ENCODE assay signal across 28 cellular contexts in genomic region chr6:163306000-163306399, GRCh38.
"Had no signal": no experiment of that assay in that cellular context is flagged by ENCODE, and none has a peak within 500 bp of the region (broad histone marks: within the 10 kb centered on the region; RNA-seq: fewer than 3 reads in every experiment).

No MANE protein-coding gene starts in this region.

- H3K27me3 ChIP-seq: stomach, suprapubic skin, testis, thyroid gland, tibial artery, tibial nerve, transverse colon, upper lobe of left lung, upper lobe of right lung, uterus, vagina had no signal

- H3K9me3 Mint-ChIP-seq: stimulated activated effector memory CD8-positive, alpha-beta T cell treated with anti-CD3 and anti-CD28 coated beads, Interleukin-12 subunit alpha, Interleukin-12 subunit beta, amount 100 ng/mL, for 72 hours; stimulated activated memory B cell treated with anti-CD40 and anti-IgM and Interleukin-4, amounts not matched to agents 10 μg/mL and 1 μg/mL and 100 μg/mL, for 72 hours; stimulated activated naive B cell treated with anti-CD40 and anti-IgM and Interleukin-4, amounts not matched to agents 10 μg/mL and 1 μg/mL and 100 μg/mL, for 72 hours; stimulated activated naive CD8-positive, alpha-beta T cell treated with anti-CD3 and anti-CD28 coated beads, Interleukin-15, amount 100 ng/mL, for 72 hours; stimulated activated naive CD8-positive, alpha-beta T cell treated with anti-CD3 and anti-CD28 coated beads, Interleukin-15, Interleukin-2, amounts not matched to agents 100 ng/mL and 50 ng/mL, for 24 hours; type B pancreatic cell had no signal

- DNase-seq: stimulated activated CD4-positive, alpha-beta T cell treated with anti-CD3 and anti-CD28 coated beads, Interleukin-2, amount 100 ng/mL, for 48 hours; stimulated activated CD4-positive, alpha-beta T cell treated with anti-CD3 and anti-CD28 coated beads, Interleukin-4, amount 100 ng/mL, for 1 hour; stimulated activated CD4-positive, alpha-beta T cell treated with anti-CD3 and anti-CD28 coated beads, Interleukin-4, amount 100 ng/mL, for 24 hours; stimulated activated CD4-positive, alpha-beta T cell treated with anti-CD3 and anti-CD28 coated beads, Interleukin-4, amount 100 ng/mL, for 4 hours; stimulated activated CD8-positive, alpha-beta memory T cell treated with anti-CD3 and anti-CD28 coated beads, Interleukin-4, amount 100 ng/mL, for 48 hours; stimulated activated naive B cell treated with anti-CD40 and anti-IgM and Interleukin-4, amounts not matched to agents 10 μg/mL and 1 μg/mL and 100 μg/mL, for 72 hours; stimulated activated naive CD4-positive, alpha-beta T cell; stimulated activated naive CD4-positive, alpha-beta T cell treated with Interleukin-2 at 50 U/mL for 16 hours; stimulated activated naive CD8-positive, alpha-beta T cell treated with anti-CD3 and anti-CD28 coated beads, Interleukin-15, amount 100 ng/mL, for 72 hours; stimulated activated naive CD8-positive, alpha-beta T cell treated with anti-CD3 and anti-CD28 coated beads, Interleukin-15, Interleukin-2, amounts not matched to agents 100 U/mL and 50 U/mL, for 24 hours; stomach; substantia nigra; testis; thyroid gland; tibial artery; transverse colon; trophoblast cell; upper lobe of left lung; upper lobe of right lung; uterus had no signal

- ATAC-seq: stimulated activated effector memory CD8-positive, alpha-beta T cell treated with anti-CD3 and anti-CD28 coated beads, Interleukin-12 subunit alpha, Interleukin-12 subunit beta, amount 100 ng/mL, for 72 hours; stimulated activated memory B cell treated with anti-CD40 and anti-IgM and Interleukin-4, amounts not matched to agents 10 μg/mL and 1 μg/mL and 100 μg/mL, for 72 hours; stimulated activated naive B cell treated with anti-CD40 and anti-IgM and Interleukin-4, amounts not matched to agents 10 μg/mL and 1 μg/mL and 100 μg/mL, for 72 hours; stimulated activated naive CD8-positive, alpha-beta T cell treated with anti-CD3 and anti-CD28 coated beads, Interleukin-15, amount 100 ng/mL, for 72 hours; stimulated activated naive CD8-positive, alpha-beta T cell treated with anti-CD3 and anti-CD28 coated beads, Interleukin-15, Interleukin-2, amounts not matched to agents 100 U/mL and 50 U/mL, for 24 hours; upper lobe of right lung had no signal

- H3K36me3 ChIP-seq: stomach, suprapubic skin, thoracic aorta, thyroid gland, tibial artery, tibial nerve, transverse colon, upper lobe of left lung, upper lobe of right lung, uterus, vagina had no signal

- H3K36me3 Mint-ChIP-seq: stimulated activated effector memory CD8-positive, alpha-beta T cell treated with anti-CD3 and anti-CD28 coated beads, Interleukin-12 subunit alpha, Interleukin-12 subunit beta, amount 100 ng/mL, for 72 hours; stimulated activated memory B cell treated with anti-CD40 and anti-IgM and Interleukin-4, amounts not matched to agents 10 μg/mL and 1 μg/mL and 100 μg/mL, for 72 hours; stimulated activated naive B cell treated with anti-CD40 and anti-IgM and Interleukin-4, amounts not matched to agents 10 μg/mL and 1 μg/mL and 100 μg/mL, for 72 hours; type B pancreatic cell had no signal

- H3K27ac Mint-ChIP-seq: stimulated activated effector memory CD8-positive, alpha-beta T cell treated with anti-CD3 and anti-CD28 coated beads, Interleukin-12 subunit alpha, Interleukin-12 subunit beta, amount 100 ng/mL, for 72 hours; stimulated activated memory B cell treated with anti-CD40 and anti-IgM and Interleukin-4, amounts not matched to agents 10 μg/mL and 1 μg/mL and 100 μg/mL, for 72 hours; stimulated activated naive B cell treated with anti-CD40 and anti-IgM and Interleukin-4, amounts not matched to agents 10 μg/mL and 1 μg/mL and 100 μg/mL, for 72 hours; stimulated activated naive CD8-positive, alpha-beta T cell treated with anti-CD3 and anti-CD28 coated beads, Interleukin-15, amount 100 ng/mL, for 72 hours; stimulated activated naive CD8-positive, alpha-beta T cell treated with anti-CD3 and anti-CD28 coated beads, Interleukin-15, Interleukin-2, amounts not matched to agents 100 ng/mL and 50 ng/mL, for 24 hours; type B pancreatic cell had no signal

- H3K27ac ChIP-seq: stomach, suprapubic skin, thoracic aorta, thyroid gland, tibial artery, tibial nerve, transverse colon, upper lobe of left lung, upper lobe of right lung, uterus, vagina had no signal

- H3K4me1 ChIP-seq: stomach, suprapubic skin, thyroid gland, tibial artery, transverse colon, upper lobe of left lung, uterus, vagina had no signal

- H3K4me3 ChIP-seq: stomach, suprapubic skin, testis, thoracic aorta, thyroid gland, tibial artery, tibial nerve, transverse colon, upper lobe of left lung, upper lobe of right lung, uterus, vagina had no signal

- H3K9me3 ChIP-seq: stomach, suprapubic skin, testis, thoracic aorta, thyroid gland, tibial artery, tibial nerve, transverse colon, upper lobe of left lung, upper lobe of right lung, uterus, vagina had no signal
